Comparison of ENCODE assay signal across 11 cellular contexts in genomic region chr1:3903141-3904005, GRCh38. TPM values are rescaled to one million over a fixed set of nuclear protein-coding genes. Genes with fewer than 3 reads are reported as not detected.
DNase-seq lines count a peak whose midpoint lies in the region; ATAC-seq, FAIRE-seq and TF ChIP-seq lines count a peak whose summit lies in the region.
"Had no signal": no experiment of that assay in that cellular context is flagged by ENCODE, and none has a peak within 500 bp of the region (broad histone marks: within the 10 kb centered on the region; RNA-seq: fewer than 3 reads in every experiment).

No MANE protein-coding gene starts in this region.

- no peaks in the 10 kb centered on the region for H3K27me3 ChIP-seq in SJCRH30
- H3K27me3 ChIP-seq in aorta (ENCODE audit: control insufficient read depth in 1 of 2, insufficient read depth in 2 of 2, low read length in 1 of 2): no peaks in the 10 kb centered on the region
- H3K27me3 ChIP-seq: uterus had no signal

- H3K9me3 ChIP-seq in SJCRH30 (replicated peaks): peaks cover 4% of the 10 kb centered on the region; the same call in 1 of the 2 replicates
- H3K9me3 ChIP-seq in kidney (ENCODE audit: control insufficient read depth in 1 of 2, low read length in 2 of 2): no peaks in the 10 kb centered on the region
- no peaks in the 10 kb centered on the region for H3K9me3 ChIP-seq in aorta (ENCODE audit: control insufficient read depth, low read length)
- H3K9me3 ChIP-seq: uterus had no signal

- no peak for TF ChIP-seq CTCF in kidney (IDR thresholded peaks at IDR 0.05; ENCODE audit: borderline replicate concordance, extremely low read depth, insufficient read depth)

- ATAC-seq in aorta (ENCODE audit: low FRiP score): no peak

- H3K27ac ChIP-seq in SJCRH30 (peak overlapping the region; percentile 75), kidney (ENCODE audit: low read depth in 2 of 2, low read length in 2 of 2) (peak overlapping the region in 1 of 2 donors; percentile 46), aorta (ENCODE audit: low read depth in 1 of 2, low read length in 2 of 2) (no peak overlapping the region)
- H3K27ac ChIP-seq: uterus had no signal

- no peak overlapping the region for H3K4me3 ChIP-seq in SJCRH30
- peak overlapping the region in 1 of 2 donors; percentile 20 for H3K4me3 ChIP-seq in kidney (ENCODE audit: low read length in 2 of 2)
- H3K4me3 ChIP-seq in aorta (ENCODE audit: low read length in 2 of 2): no peak overlapping the region
- H3K4me3 ChIP-seq: uterus had no signal

- H3K4me1 ChIP-seq in SJCRH30: peaks cover 32% of the 10 kb centered on the region
- H3K4me1 ChIP-seq in kidney (ENCODE audit: control insufficient read depth in 1 of 2, insufficient read depth in 1 of 2, low read depth in 1 of 2, low read length in 2 of 2): peaks cover 11 to 26% of the 10 kb centered on the region in 2 donors
- H3K4me1 ChIP-seq in aorta (ENCODE audit: control insufficient read depth in 1 of 2, insufficient read depth in 2 of 2, low read length in 2 of 2): no peaks in the 10 kb centered on the region
- H3K4me1 ChIP-seq: uterus had no signal

- 0 out of 2 replicates have a peak, but pooled peaks cover 5% of the 10 kb centered on the region for H3K36me3 ChIP-seq in SJCRH30
- no peaks in the 10 kb centered on the region for H3K36me3 ChIP-seq in kidney (ENCODE audit: control insufficient read depth in 1 of 2, insufficient read depth in 2 of 2, low read length in 2 of 2)
- H3K36me3 ChIP-seq in aorta (ENCODE audit: control insufficient read depth in 1 of 2, insufficient read depth in 2 of 2, low read length in 1 of 2): no peaks in the 10 kb centered on the region
- H3K36me3 ChIP-seq: uterus had no signal

- H3K9ac ChIP-seq in kidney (ENCODE audit: low read length in 2 of 2): no peak overlapping the region

- no peak for FAIRE-seq in kidney (lab: Jason Lieb, UNC)

- peak; percentile 8 for DNase-seq in stimulated activated CD4-positive, alpha-beta T cell treated with anti-CD3 and anti-CD28 coated beads, Interleukin-4, amount 100 ng/mL, for 24 hours
- no peak for DNase-seq in stimulated activated CD4-positive, alpha-beta T cell treated with anti-CD3 and anti-CD28 coated beads, Interleukin-15, amount 100 ng/mL, for 24 hours
- DNase-seq in SJCRH30: peak; percentile 92 to 96
- DNase-seq in kidney: peak; percentile 62
- peak; percentile 43 to 69 for DNase-seq in aorta
- no peak for DNase-seq in ureter (ENCODE audit: low spot score)
- DNase-seq in CD1c-positive myeloid dendritic cell (ENCODE audit: extremely low spot score): no peak
- no peak for DNase-seq in GDM1 (lab: John Stamatoyannopoulos, UW)
- DNase-seq: activated B cell treated with CpG ODN at 0.5 μM for 24 hours, NCI-H1436 treated with DMSO at 0.1 percent for 48 hours, uterus had no signal

- WGBS in aorta, 2 donors: 81 to 85% methylated on average over 16 of the region's 16 CpGs

- intact Hi-C loops in kidney (cut with DNase I) (no loop called here), aorta (cut with DNase I) (no loop called here)

RNA-seq across cellular contexts. Expression of gene C1orf174, which starts 3.3 kb away (rescaled TPM):
- total RNA-seq in SJCRH30 (2014; rRNA removed; shearing (Covaris generic)): 55.0 and 59.2 TPM in 2 replicates
- 16.8 TPM for total RNA-seq in kidney
- 15.9 TPM for polyA plus RNA-seq in kidney (ENCODE audit: insufficient read depth, low read depth, low replicate concordance)
- 10 to 100 TPM; 16.7 to 19.8 TPM for total RNA-seq in aorta
- polyA plus RNA-seq in aorta: 10 to 100 TPM; 12.6 to 15.6 TPM
- total RNA-seq in ureter: 23.2 TPM

RNA-seq across cellular contexts. Expression of gene DFFB, which starts 46.1 kb away (rescaled TPM):
- 5.6 and 6.4 TPM in 2 replicates for total RNA-seq in SJCRH30 (2014; rRNA removed; shearing (Covaris generic))
- total RNA-seq in kidney (8.2 TPM), aorta (10 to 100 TPM in 1 of 2 donors, 1 to 10 TPM in 1; 5.7 to 10.2 TPM), ureter (6.1 TPM)
- polyA plus RNA-seq in kidney (ENCODE audit: insufficient read depth, low read depth, low replicate concordance) (5.6 TPM), aorta (1 to 10 TPM; 4.3 to 8.1 TPM)

RNA-seq across cellular contexts. Expression of gene CEP104, which starts 46.4 kb away (rescaled TPM):
- total RNA-seq in SJCRH30 (2014; rRNA removed; shearing (Covaris generic)): 30.5 and 35.1 TPM in 2 replicates
- total RNA-seq in kidney (51.2 TPM), aorta (10 to 100 TPM; 47.8 to 53.6 TPM), ureter (50.2 TPM)
- polyA plus RNA-seq in kidney (ENCODE audit: insufficient read depth, low read depth, low replicate concordance) (11.1 TPM), aorta (1 to 10 TPM; 8.1 to 8.5 TPM)

Comparison
In these comparisons a context has a peak if more than half of its experiments do, and no peak if none do; other contexts are left out.
1. DNase-seq: peak in stimulated activated CD4-positive, alpha-beta T cell treated with anti-CD3 and anti-CD28 coated beads, Interleukin-4, amount 100 ng/mL, for 24 hours (single experiment), SJCRH30 (2 of 2), kidney (single experiment) and aorta (2 of 2); none in stimulated activated CD4-positive, alpha-beta T cell treated with anti-CD3 and anti-CD28 coated beads, Interleukin-15, amount 100 ng/mL, for 24 hours (single experiment), ureter (single experiment), CD1c-positive myeloid dendritic cell (single experiment) and GDM1 (single experiment).